1 cellular context compared by ENCODE assay signal in genomic region chr19:10332965-10333757, GRCh38.
A peak's percentile ranks its signal among the peaks of the same experiment; 100 is the strongest.
TF ChIP-seq lines count a peak whose summit lies in the region.

A gene with protein sequence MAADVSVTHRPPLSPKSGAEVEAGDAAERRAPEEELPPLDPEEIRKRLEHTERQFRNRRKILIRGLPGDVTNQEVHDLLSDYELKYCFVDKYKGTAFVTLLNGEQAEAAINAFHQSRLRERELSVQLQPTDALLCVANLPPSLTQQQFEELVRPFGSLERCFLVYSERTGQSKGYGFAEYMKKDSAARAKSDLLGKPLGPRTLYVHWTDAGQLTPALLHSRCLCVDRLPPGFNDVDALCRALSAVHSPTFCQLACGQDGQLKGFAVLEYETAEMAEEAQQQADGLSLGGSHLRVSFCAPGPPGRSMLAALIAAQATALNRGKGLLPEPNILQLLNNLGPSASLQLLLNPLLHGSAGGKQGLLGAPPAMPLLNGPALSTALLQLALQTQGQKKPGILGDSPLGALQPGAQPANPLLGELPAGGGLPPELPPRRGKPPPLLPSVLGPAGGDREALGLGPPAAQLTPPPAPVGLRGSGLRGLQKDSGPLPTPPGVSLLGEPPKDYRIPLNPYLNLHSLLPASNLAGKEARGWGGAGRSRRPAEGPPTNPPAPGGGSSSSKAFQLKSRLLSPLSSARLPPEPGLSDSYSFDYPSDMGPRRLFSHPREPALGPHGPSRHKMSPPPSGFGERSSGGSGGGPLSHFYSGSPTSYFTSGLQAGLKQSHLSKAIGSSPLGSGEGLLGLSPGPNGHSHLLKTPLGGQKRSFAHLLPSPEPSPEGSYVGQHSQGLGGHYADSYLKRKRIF (minus strand): TSS chr19:10333529. CDS start chr19:10333507, 22 bp downstream.

TF ChIP-seq in HEK293, 187 proteins besides CTCF, POLR2A, EP300 and RAD21 (continued from another document):
- TF ChIP-seq, protein P1, sequence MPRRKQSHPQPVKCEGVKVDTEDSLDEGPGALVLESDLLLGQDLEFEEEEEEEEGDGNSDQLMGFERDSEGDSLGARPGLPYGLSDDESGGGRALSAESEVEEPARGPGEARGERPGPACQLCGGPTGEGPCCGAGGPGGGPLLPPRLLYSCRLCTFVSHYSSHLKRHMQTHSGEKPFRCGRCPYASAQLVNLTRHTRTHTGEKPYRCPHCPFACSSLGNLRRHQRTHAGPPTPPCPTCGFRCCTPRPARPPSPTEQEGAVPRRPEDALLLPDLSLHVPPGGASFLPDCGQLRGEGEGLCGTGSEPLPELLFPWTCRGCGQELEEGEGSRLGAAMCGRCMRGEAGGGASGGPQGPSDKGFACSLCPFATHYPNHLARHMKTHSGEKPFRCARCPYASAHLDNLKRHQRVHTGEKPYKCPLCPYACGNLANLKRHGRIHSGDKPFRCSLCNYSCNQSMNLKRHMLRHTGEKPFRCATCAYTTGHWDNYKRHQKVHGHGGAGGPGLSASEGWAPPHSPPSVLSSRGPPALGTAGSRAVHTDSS (tag by site-specific recombination; IDR thresholded peaks at IDR 0.05): no peak
- TF ChIP-seq, protein P2, sequence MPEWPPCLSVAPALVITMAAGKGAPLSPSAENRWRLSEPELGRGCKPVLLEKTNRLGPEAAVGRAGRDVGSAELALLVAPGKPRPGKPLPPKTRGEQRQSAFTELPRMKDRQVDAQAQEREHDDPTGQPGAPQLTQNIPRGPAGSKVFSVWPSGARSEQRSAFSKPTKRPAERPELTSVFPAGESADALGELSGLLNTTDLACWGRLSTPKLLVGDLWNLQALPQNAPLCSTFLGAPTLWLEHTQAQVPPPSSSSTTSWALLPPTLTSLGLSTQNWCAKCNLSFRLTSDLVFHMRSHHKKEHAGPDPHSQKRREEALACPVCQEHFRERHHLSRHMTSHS (tag by site-specific recombination; IDR thresholded peaks at IDR 0.05): 0 out of 2 replicates have a peak, but pooled peaks have one; percentile 42
- TF ChIP-seq, protein P3, sequence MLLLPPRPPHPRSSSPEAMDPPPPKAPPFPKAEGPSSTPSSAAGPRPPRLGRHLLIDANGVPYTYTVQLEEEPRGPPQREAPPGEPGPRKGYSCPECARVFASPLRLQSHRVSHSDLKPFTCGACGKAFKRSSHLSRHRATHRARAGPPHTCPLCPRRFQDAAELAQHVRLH (tag by site-specific recombination; IDR thresholded peaks at IDR 0.05): peak; percentile 90
